11 cellular contexts compared by ENCODE assay signal in genomic region chr1:76494807-76495206, GRCh38.
DNase-seq lines count a peak whose midpoint lies in the region; ATAC-seq and TF ChIP-seq lines count a peak whose summit lies in the region.
"Had no signal": no experiment of that assay in that cellular context is flagged by ENCODE, and none has a peak within 500 bp of the region (broad histone marks: within the 10 kb centered on the region; RNA-seq: fewer than 3 reads in every experiment).

No MANE protein-coding gene starts in this region.

- no peak overlapping the region for H3K9ac ChIP-seq in SK-N-SH
- no peak overlapping the region for H3K9ac ChIP-seq in colonic mucosa (ENCODE audit: low read depth in 2 of 2, low read length in 2 of 2)

- intact Hi-C loops in colonic mucosa (cut with DNase I) = no loop called here

- no peak for TF ChIP-seq CTCF in SK-N-SH (IDR thresholded peaks at IDR 0.05)
- no peak for TF ChIP-seq CTCF in foreskin keratinocyte (conservative IDR thresholded peaks at IDR 0.05)
- TF ChIP-seq CTCF in colonic mucosa (IDR thresholded peaks at IDR 0.05) = no peak

- H3K4me3 ChIP-seq in SK-N-SH (ENCODE audit: low read depth in 2 of 2, low read length in 1 of 2) (no peak overlapping the region), colonic mucosa (no peak overlapping the region)
- H3K4me3 ChIP-seq: SK-N-MC, upper lobe of left lung had no signal

- no peak overlapping the region for H3K4me2 ChIP-seq in SK-N-SH

- no peak for TF ChIP-seq EP300 in SK-N-SH (IDR thresholded peaks at IDR 0.05; ENCODE audit: borderline replicate concordance in 1 of 2, low read depth in 1 of 2, low read length in 1 of 2)

- H3K36me3 ChIP-seq in SK-N-SH (replicated peaks in 1 of 2; ENCODE audit: control insufficient read depth in 1 of 2, insufficient read depth in 2 of 2, low read length in 1 of 2) (no peaks in the 10 kb centered on the region), colonic mucosa (no peaks in the 10 kb centered on the region)
- H3K36me3 ChIP-seq: upper lobe of left lung had no signal

- H3K27me3 ChIP-seq in SK-N-SH (ENCODE audit: insufficient read depth) (no peaks in the 10 kb centered on the region), foreskin keratinocyte (no peaks in the 10 kb centered on the region), colonic mucosa (no peaks in the 10 kb centered on the region)
- H3K27me3 ChIP-seq: upper lobe of left lung had no signal

- H3K4me3 Mint-ChIP-seq in T-helper 17 cell = no peak overlapping the region

- no peak for TF ChIP-seq RAD21 in SK-N-SH (IDR thresholded peaks at IDR 0.05; ENCODE audit: low read length)

- CTCF ChIA-PET in SK-N-SH (lab: Yijun Ruan, JAX) = no interaction called here

- ATAC-seq in SK-N-SH treated with all-trans-retinoic acid at 6 μM for 48 hours (no peak; the same call in 2 of the 3 replicates), GM21619 (IDR thresholded peaks at IDR 0.05; ENCODE audit: unreplicated experiment) (peak; percentile 96), HG03432 (IDR thresholded peaks at IDR 0.05; ENCODE audit: unreplicated experiment) (peak; percentile 97), foreskin keratinocyte (peak; percentile 50), T-helper 17 cell (no peak)

- H3K27me3 Mint-ChIP-seq in T-helper 17 cell = no peaks in the 10 kb centered on the region

- H3K27ac ChIP-seq in SK-N-SH (ENCODE audit: low read depth in 2 of 2, low read length in 1 of 2) (no peak overlapping the region), foreskin keratinocyte (no peak overlapping the region), colonic mucosa (no peak overlapping the region)
- H3K27ac ChIP-seq: SK-N-MC, upper lobe of left lung had no signal

- H3K79me2 ChIP-seq in SK-N-SH (ENCODE audit: insufficient read depth) = no peaks in the 10 kb centered on the region

- no peak overlapping the region for H3K27ac Mint-ChIP-seq in T-helper 17 cell

- no peaks in the 10 kb centered on the region for H3K36me3 Mint-ChIP-seq in T-helper 17 cell (ENCODE audit: low read depth)

- H3K4me1 ChIP-seq in SK-N-SH (ENCODE audit: control insufficient read depth in 1 of 2, insufficient read depth in 2 of 2, low read depth in 1 of 2, low read length in 1 of 2) = peaks cover 6 to 20% of the 10 kb centered on the region in 2 experiments; a peak in 2 of 4 replicates
- no peaks in the 10 kb centered on the region for H3K4me1 ChIP-seq in foreskin keratinocyte
- H3K4me1 ChIP-seq in colonic mucosa = no peaks in the 10 kb centered on the region
- H3K4me1 ChIP-seq: upper lobe of left lung had no signal

- no peak overlapping the region for H2AFZ ChIP-seq in SK-N-SH (ENCODE audit: low read depth)

- H3F3A ChIP-seq in SK-N-SH (replicated peaks; ENCODE audit: insufficient read depth) = no peaks in the 10 kb centered on the region

- no peaks in the 10 kb centered on the region for H3K9me3 ChIP-seq in SK-N-SH
- no peaks in the 10 kb centered on the region for H3K9me3 ChIP-seq in T-helper 17 cell (ENCODE audit: control insufficient read depth, low read length, poor library complexity, severe bottlenecking)
- no peaks in the 10 kb centered on the region for H3K9me3 ChIP-seq in colonic mucosa
- H3K9me3 ChIP-seq: upper lobe of left lung had no signal

- H3K9me2 ChIP-seq in SK-N-SH = no peaks in the 10 kb centered on the region

- peaks cover 2% of the 10 kb centered on the region for H3K4me1 Mint-ChIP-seq in T-helper 17 cell

- DNase-seq in SK-N-SH = no peak
- DNase-seq in foreskin keratinocyte = peak; percentile 6 to 60
- DNase-seq in T-helper 17 cell = no peak
- no peak for DNase-seq in colonic mucosa
- DNase-seq in D341Med (ENCODE audit: low spot score) = no peak
- DNase-seq: NCI-H187, upper lobe of left lung had no signal

- no peaks in the 10 kb centered on the region for H4K20me1 ChIP-seq in SK-N-SH (ENCODE audit: insufficient read depth)

- POLR2A ChIA-PET in SK-N-SH (lab: Yijun Ruan, JAX) = no interaction called here

TF ChIP-seq in SK-N-SH, 30 proteins besides CTCF, POLR2A, EP300 and RAD21 (continues in another document):
- TF ChIP-seq TCF12 (IDR thresholded peaks at IDR 0.05) (peak; percentile 35; the same call in 1 of the 2 replicates), CHD2 (IDR thresholded peaks at IDR 0.05; ENCODE audit: low read length, partially characterized antibody) (no peak), NRF1 (IDR thresholded peaks at IDR 0.05; ENCODE audit: low read depth, low read length) (no peak), YY1 (IDR thresholded peaks at IDR 0.05; ENCODE audit: low read depth) (no peak), IRF3 (IDR thresholded peaks at IDR 0.05; ENCODE audit: low read depth, low read length) (no peak), GABPA (IDR thresholded peaks at IDR 0.05; ENCODE audit: low read depth) (no peak), POLR2AphosphoS5 (IDR thresholded peaks at IDR 0.05; ENCODE audit: low read depth, low read length) (no peak), GATA2 (CRISPR knock-in tag; IDR thresholded peaks at IDR 0.05) (no peak), USF2 (IDR thresholded peaks at IDR 0.05; ENCODE audit: borderline replicate concordance, low read depth, low read length) (no peak), FOSL2 (IDR thresholded peaks at IDR 0.05; ENCODE audit: borderline replicate concordance, low read depth) (peak; percentile 29; the same call in 1 of the 2 replicates)

TF ChIP-seq in SK-N-SH treated with all-trans-retinoic acid at 6 μM for 48 hours, 23 proteins besides CTCF, POLR2A, EP300 and RAD21 (continues in another document):
- TF ChIP-seq ESRRG (CRISPR knock-in tag; IDR thresholded peaks at IDR 0.05) = no peak
- TF ChIP-seq OSR1 (CRISPR knock-in tag; IDR thresholded peaks at IDR 0.05) = no peak
- TF ChIP-seq CSDC2 (CRISPR knock-in tag; IDR thresholded peaks at IDR 0.05) = no peak
- TF ChIP-seq CSRNP3 (CRISPR knock-in tag; IDR thresholded peaks at IDR 0.05) = no peak
- no peak for TF ChIP-seq ISL1 (CRISPR knock-in tag; IDR thresholded peaks at IDR 0.05)
- no peak for TF ChIP-seq ARNTL (CRISPR knock-in tag; IDR thresholded peaks at IDR 0.05; ENCODE audit: borderline replicate concordance, low read depth)
- no peak for TF ChIP-seq SNAI2 (CRISPR knock-in tag; IDR thresholded peaks at IDR 0.05)
- TF ChIP-seq TCF4 (CRISPR knock-in tag; IDR thresholded peaks at IDR 0.05; ENCODE audit: borderline replicate concordance) = no peak
- TF ChIP-seq ZFP3 (CRISPR knock-in tag; IDR thresholded peaks at IDR 0.05) = no peak
- no peak for TF ChIP-seq PATZ1 (CRISPR knock-in tag; IDR thresholded peaks at IDR 0.05; ENCODE audit: borderline replicate concordance)
- no peak for TF ChIP-seq RARB (CRISPR knock-in tag; IDR thresholded peaks at IDR 0.05)
- TF ChIP-seq ZNF70 (CRISPR knock-in tag; IDR thresholded peaks at IDR 0.05) = no peak
- no peak for TF ChIP-seq POU6F1 (CRISPR knock-in tag; IDR thresholded peaks at IDR 0.05; ENCODE audit: borderline replicate concordance, low read depth)
- no peak for TF ChIP-seq BACH2 (CRISPR knock-in tag; IDR thresholded peaks at IDR 0.05; ENCODE audit: borderline replicate concordance)
- TF ChIP-seq ZNF8 (CRISPR knock-in tag; IDR thresholded peaks at IDR 0.05) = no peak

Comparison
In these comparisons a context has a peak if more than half of its experiments do, and no peak if none do; other contexts are left out.
1. DNase-seq: peak in foreskin keratinocyte (2 of 2); none in SK-N-SH (single experiment), T-helper 17 cell (0 of 3), colonic mucosa (single experiment) and D341Med (single experiment).
2. ATAC-seq: peak in GM21619 (single experiment), HG03432 (single experiment) and foreskin keratinocyte (single experiment); none in SK-N-SH treated with all-trans-retinoic acid at 6 μM for 48 hours (single experiment) and T-helper 17 cell (single experiment).